1 cellular context compared by ENCODE assay signal in genomic region chr11:104908186-104908531, GRCh38.
TF ChIP-seq lines count a peak whose summit lies in the region.

No MANE protein-coding gene starts in this region.

TF ChIP-seq in IMR-90, 13 proteins besides CTCF, POLR2A, EP300 and RAD21:
- TF ChIP-seq SMC3 (IDR thresholded peaks at IDR 0.05; ENCODE audit: low read depth, low read length) (no peak), CEBPB (IDR thresholded peaks at IDR 0.05; ENCODE audit: low read depth, low read length) (no peak), BHLHE40 (IDR thresholded peaks at IDR 0.05; ENCODE audit: low read depth, low read length) (no peak), MAZ (IDR thresholded peaks at IDR 0.05; ENCODE audit: borderline replicate concordance, low read depth, low read length) (no peak), MAFK (IDR thresholded peaks at IDR 0.05; ENCODE audit: low read depth, low read length) (no peak), RCOR1 (IDR thresholded peaks at IDR 0.05; ENCODE audit: insufficient replicate concordance, low read length) (no peak), RFX5 (IDR thresholded peaks at IDR 0.05; ENCODE audit: low read depth, low read length) (no peak), CHD1 (IDR thresholded peaks at IDR 0.05; ENCODE audit: low read depth, low read length) (no peak)
TF ChIP-seq in IMR-90: peak in this region for 0.
